In genomic region chr6:49463612-49463967, GRCh38 we compare ENCODE assay signal across 1 cellular context.
A peak's percentile ranks its signal among the peaks of the same experiment; 100 is the strongest.
TF ChIP-seq lines count a peak whose summit lies in the region.

No MANE protein-coding gene starts in this region.

TF ChIP-seq in HepG2, 621 proteins besides CTCF, POLR2A, EP300 and RAD21:
- TF ChIP-seq TCF12 (IDR thresholded peaks at IDR 0.05): no peak
- no peak for TF ChIP-seq TCF12 (CRISPR knock-in tag; IDR thresholded peaks at IDR 0.05)
- no peak for TF ChIP-seq SRSF9 (IDR thresholded peaks at IDR 0.05; ENCODE audit: borderline replicate concordance, insufficient read depth, low read depth, low read length, poor library complexity, severe bottlenecking)
- peak; percentile 87 for TF ChIP-seq KDM5A (IDR thresholded peaks at IDR 0.05; ENCODE audit: borderline replicate concordance, low read length)
- no peak for TF ChIP-seq GABPA (IDR thresholded peaks at IDR 0.05; ENCODE audit: low read depth, low read length)
- no peak for TF ChIP-seq GABPA (CRISPR knock-in tag; IDR thresholded peaks at IDR 0.05; ENCODE audit: low read depth)
- TF ChIP-seq TRIM24 (CRISPR knock-in tag; IDR thresholded peaks at IDR 0.05): no peak
- TF ChIP-seq ASH2L (IDR thresholded peaks at IDR 0.05; ENCODE audit: insufficient read length, low read depth, low read length): peak; percentile 12
- TF ChIP-seq SNAPC2 (CRISPR knock-in tag; IDR thresholded peaks at IDR 0.05): 0 out of 2 replicates have a peak, but pooled peaks have one; percentile 12
- no peak for TF ChIP-seq SMARCC2 (IDR thresholded peaks at IDR 0.05)
- no peak for TF ChIP-seq ETV6 (CRISPR knock-in tag; conservative IDR thresholded peaks at IDR 0.05)
- no peak for TF ChIP-seq MXD4 (CRISPR knock-in tag; IDR thresholded peaks at IDR 0.05)
- peak; percentile 7; the same call in 1 of the 2 replicates for TF ChIP-seq NCOR1 (IDR thresholded peaks at IDR 0.05; ENCODE audit: borderline replicate concordance, low read length)
- TF ChIP-seq ZNF33A (CRISPR knock-in tag; IDR thresholded peaks at IDR 0.05; ENCODE audit: borderline replicate concordance): no peak
- TF ChIP-seq, protein P1, sequence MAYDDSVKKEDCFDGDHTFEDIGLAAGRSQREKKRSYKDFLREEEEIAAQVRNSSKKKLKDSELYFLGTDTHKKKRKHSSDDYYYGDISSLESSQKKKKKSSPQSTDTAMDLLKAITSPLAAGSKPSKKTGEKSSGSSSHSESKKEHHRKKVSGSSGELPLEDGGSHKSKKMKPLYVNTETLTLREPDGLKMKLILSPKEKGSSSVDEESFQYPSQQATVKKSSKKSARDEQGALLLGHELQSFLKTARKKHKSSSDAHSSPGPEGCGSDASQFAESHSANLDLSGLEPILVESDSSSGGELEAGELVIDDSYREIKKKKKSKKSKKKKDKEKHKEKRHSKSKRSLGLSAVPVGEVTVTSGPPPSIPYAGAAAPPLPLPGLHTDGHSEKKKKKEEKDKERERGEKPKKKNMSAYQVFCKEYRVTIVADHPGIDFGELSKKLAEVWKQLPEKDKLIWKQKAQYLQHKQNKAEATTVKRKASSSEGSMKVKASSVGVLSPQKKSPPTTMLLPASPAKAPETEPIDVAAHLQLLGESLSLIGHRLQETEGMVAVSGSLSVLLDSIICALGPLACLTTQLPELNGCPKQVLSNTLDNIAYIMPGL (CRISPR knock-in tag; IDR thresholded peaks at IDR 0.05; ENCODE audit: borderline replicate concordance in 1 of 2, low read depth in 1 of 2): no peak
